ENCODE assay signal across 8 cellular contexts in genomic region chr12:89863968-89864367, GRCh38.
DNase-seq lines count a peak whose midpoint lies in the region; ATAC-seq, FAIRE-seq and TF ChIP-seq lines count a peak whose summit lies in the region.

No MANE protein-coding gene starts in this region.

- H3K27me3 Mint-ChIP-seq in T-cell: no peaks in the 10 kb centered on the region

- H3K36me3 ChIP-seq in mucosa of descending colon (ENCODE audit: low read depth) (no peaks in the 10 kb centered on the region), uterus (no peaks in the 10 kb centered on the region)

- H3K9me3 Mint-ChIP-seq in T-cell: peaks cover 0 to 7% (median 4%) of the 10 kb centered on the region in 3 donors

- no peaks in the 10 kb centered on the region for H3K4me1 ChIP-seq in mucosa of descending colon (ENCODE audit: low read depth)
- no peaks in the 10 kb centered on the region for H3K4me1 ChIP-seq in uterus

- H3K4me3 Mint-ChIP-seq in T-cell: peak overlapping the region; percentile 74 to 82 (median 80)

- intact Hi-C loops in mucosa of descending colon (cut with DNase I, micrococcal nuclease) (no loop called here), uterus (cut with DNase I; ENCODE audit: low total_unique reads) (no loop called here)

- H3K27ac ChIP-seq in uterus: peak overlapping the region in 1 of 2 donors; percentile 63

- H3K27ac Mint-ChIP-seq in T-cell: peak overlapping the region; percentile 95 to 97

- H3K4me3 ChIP-seq in mucosa of descending colon: no peak overlapping the region
- H3K4me3 ChIP-seq in uterus: no peak overlapping the region

- peaks cover 5% of the 10 kb centered on the region for H3K36me3 Mint-ChIP-seq in T-cell

- ATAC-seq in HG02938 (IDR thresholded peaks at IDR 0.05; ENCODE audit: unreplicated experiment) (peak; percentile 35), T-cell (replicated peaks in 1 of 4) (peak; percentile 31 to 58 (median 38)), mucosa of descending colon (peak; percentile 55), HG03025 (IDR thresholded peaks at IDR 0.05; ENCODE audit: low FRiP score, unreplicated experiment) (no peak), HG03045 (IDR thresholded peaks at IDR 0.05; ENCODE audit: unreplicated experiment) (no peak)

- CTCF ChIA-PET in T-cell (lab: Charles Lee): interaction anchor here in 1 of 2 donors (0.7 to 1.5 kb wide), 9 partner anchors 18 to 160 kb away, joined by 3 to 9 read pairs (median 4); partner anchors contain the start of gene ATP2B1

- H3K4me1 Mint-ChIP-seq in T-cell: peaks cover 55 to 61% (median 59%) of the 10 kb centered on the region in 3 donors

- no peak for TF ChIP-seq CTCF in mucosa of descending colon (IDR thresholded peaks at IDR 0.05)
- TF ChIP-seq CTCF in uterus (IDR thresholded peaks at IDR 0.05): no peak

- no peak for TF ChIP-seq POLR2A in GM12891 (IDR thresholded peaks at IDR 0.05; ENCODE audit: low read depth, low read length)
- no peak for TF ChIP-seq POLR2A in uterus (IDR thresholded peaks at IDR 0.05)

- no peaks in the 10 kb centered on the region for H3K9me3 ChIP-seq in mucosa of descending colon
- no peaks in the 10 kb centered on the region for H3K9me3 ChIP-seq in uterus

- DNase-seq in GM12891 (ENCODE audit: insufficient read length, low spot score) (no peak), T-cell (peak in 10 of 34 experiments; percentile 2 to 48 (median 18)), mucosa of descending colon (no peak), NCI-H510A (lab: John Stamatoyannopoulos, UW) (no peak), uterus (no peak)

- no peaks in the 10 kb centered on the region for H3K27me3 ChIP-seq in uterus

- FAIRE-seq in GM12891 (lab: Jason Lieb, UNC): no peak

- POLR2A ChIA-PET in T-cell (lab: Charles Lee): interaction anchor here (0.6 to 3.2 kb wide), 18 partner anchors 16 to 201 kb away, joined by 3 to 35 read pairs (median 4); partner anchors contain the start of gene ATP2B1 (in 1 of the 2)

TF ChIP-seq in GM12891, 5 proteins besides CTCF, POLR2A, EP300 and RAD21:
- peak; percentile 45 for TF ChIP-seq SPI1 (IDR thresholded peaks at IDR 0.05; ENCODE audit: low read depth, low read length)
- no peak for TF ChIP-seq POLR2AphosphoS5 (IDR thresholded peaks at IDR 0.05; ENCODE audit: low read depth, low read length)
- no peak for TF ChIP-seq TAF1 (IDR thresholded peaks at IDR 0.05; ENCODE audit: low read depth, low read length)
- TF ChIP-seq PAX5 (IDR thresholded peaks at IDR 0.05; ENCODE audit: insufficient read depth, low read length, severe bottlenecking): no peak
- no peak for TF ChIP-seq POU2F2 (IDR thresholded peaks at IDR 0.05; ENCODE audit: low read depth, low read length)

Comparison
In these comparisons a context has a peak if more than half of its experiments do, and no peak if none do; other contexts are left out.
1. ATAC-seq: peak in HG02938 (single experiment), T-cell (4 of 4) and mucosa of descending colon (single experiment); none in HG03025 (single experiment) and HG03045 (single experiment).